ENCODE assay signal across 22 cellular contexts in the genomic region with DNA sequence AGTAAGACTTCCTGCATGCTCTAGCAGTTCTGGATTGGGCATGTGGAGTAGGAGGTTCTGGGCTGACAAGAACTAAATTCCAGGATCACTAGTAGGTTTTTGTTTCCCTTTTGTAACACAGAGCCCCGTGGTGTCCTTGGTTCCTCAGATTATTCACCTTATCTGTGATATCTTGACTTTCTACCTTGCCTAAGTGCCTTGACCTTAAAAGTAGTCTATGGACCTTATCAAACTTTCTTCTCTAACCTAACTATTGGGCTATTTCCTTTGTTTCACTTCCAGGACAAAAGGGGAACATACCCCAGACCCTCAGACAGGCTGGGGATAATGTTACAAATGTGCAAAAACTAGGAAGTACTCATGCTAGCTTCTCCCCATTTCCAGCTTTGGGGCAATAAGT.
"Had no signal": no experiment of that assay in that cellular context is flagged by ENCODE, and none has a peak within 500 bp of the region (broad histone marks: within the 10 kb centered on the region; RNA-seq: fewer than 3 reads in every experiment).

No MANE protein-coding gene starts in this region.

- H3K27ac ChIP-seq: HL-60, RWPE1 had no signal

- H3K9me3 ChIP-seq: SK-N-SH had no signal

- ATAC-seq: K562, Panc1, PC-3, T-cell had no signal

- H3K4me2 ChIP-seq: SK-N-SH had no signal

- DNase-seq: NCI-H1092 treated with DMSO at 0.1 percent for 48 hours, NCI-H1436, NCI-H187, NCI-H2029, NCI-H2081 treated with DMSO at 0.1 percent for 48 hours, NCI-H2171, NCI-H226, NCI-H446, NCI-H510A, NCI-H524 treated with DMSO at 0.1 percent for 48 hours, NCI-H69, NCI-H774, PC-3, SHP77, SK-N-SH, SW 1271, T-cell had no signal

- H3K27me3 Mint-ChIP-seq: T-cell had no signal

- H3K27ac Mint-ChIP-seq: IgD-negative memory B cell, T-cell had no signal

- H3K4me3 Mint-ChIP-seq: IgD-negative memory B cell, T-cell had no signal

- H3K4me1 Mint-ChIP-seq: IgD-negative memory B cell, T-cell had no signal

- H3K4me3 ChIP-seq: K562 had no signal

- H3K36me3 Mint-ChIP-seq: IgD-negative memory B cell, T-cell had no signal

- H3K9ac ChIP-seq: SK-N-SH had no signal
